In the genomic region with DNA sequence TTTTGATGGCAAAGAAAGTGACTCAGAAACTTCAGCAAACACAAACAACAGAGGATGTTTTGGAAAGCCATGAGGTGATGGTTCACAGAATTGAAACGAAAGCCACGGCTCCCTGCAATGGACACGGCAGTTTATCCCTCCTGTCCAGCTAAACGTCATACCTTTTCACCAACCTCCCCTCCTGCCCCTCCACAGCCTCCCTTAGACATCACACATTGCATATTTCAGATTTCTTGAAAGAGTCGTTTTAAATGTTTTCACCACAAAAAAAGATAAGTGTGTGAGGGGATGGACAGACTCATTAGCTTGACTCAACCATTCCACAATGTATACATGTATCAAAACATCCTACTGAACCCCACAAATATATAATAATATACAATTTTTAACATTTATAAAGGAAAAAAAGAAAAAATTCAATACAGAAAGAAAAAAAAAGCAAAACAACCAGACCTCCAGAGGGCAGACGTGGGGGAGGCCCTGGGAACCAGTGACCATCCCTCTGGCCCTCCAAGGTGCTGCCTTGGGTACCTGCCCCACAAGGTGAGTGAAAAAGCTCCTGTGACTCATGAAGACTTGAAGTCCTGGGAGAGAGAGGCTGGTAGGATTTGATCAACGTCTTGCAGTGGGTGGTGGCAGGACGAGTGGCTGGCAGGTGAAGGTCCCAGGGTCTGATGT, we compare ENCODE assay signal across 21 cellular contexts.
DNase-seq lines count a peak whose midpoint lies in the region; ATAC-seq, FAIRE-seq and TF ChIP-seq lines count a peak whose summit lies in the region.
"Had no signal": no experiment of that assay in that cellular context is flagged by ENCODE, and none has a peak within 500 bp of the region (broad histone marks: within the 10 kb centered on the region; RNA-seq: fewer than 3 reads in every experiment).

No MANE protein-coding gene starts in this region.

- H3K27me3 ChIP-seq in K562 (ENCODE audit: control insufficient read depth in 2 of 2, insufficient read depth in 2 of 2, low read length in 2 of 2): peaks cover 0 to 32% of the 10 kb centered on the region in 2 experiments; a peak in 3 of 5 replicates
- peaks cover 0 to 12% of the 10 kb centered on the region in 2 experiments; a peak in 2 of 5 replicates for H3K27me3 ChIP-seq in HepG2 (ENCODE audit: control insufficient read depth in 1 of 2, insufficient read depth in 2 of 2, low read length in 2 of 2)
- H3K27me3 ChIP-seq: MG63 had no signal

- 3% methylated on average over 8 of the region's 8 CpGs for WGBS in K562 (ENCODE audit: insufficient coverage, low coverage, missing lambda C conversion rate)
- 9% methylated on average over 8 of the region's 8 CpGs for WGBS in HepG2 (ENCODE audit: low lambda C conversion rate)

- TF ChIP-seq EP300 in K562 (IDR thresholded peaks at IDR 0.05; ENCODE audit: low read length) (no peak), HepG2 (IDR thresholded peaks at IDR 0.05; ENCODE audit: low read depth in 2 of 2, low read length in 2 of 2) (no peak), HepG2 (CRISPR knock-in tag; IDR thresholded peaks at IDR 0.05; ENCODE audit: borderline replicate concordance) (no peak)

- peaks cover 18% of the 10 kb centered on the region for H3K36me3 Mint-ChIP-seq in HFFc6 (ENCODE audit: low read depth)
- H3K36me3 Mint-ChIP-seq: brain, CD14-positive monocyte had no signal

- no TSS peak for BruUV-seq in K562 (replicated peaks; lab: Mats Ljungman, UMichigan)
- no TSS peak for BruUV-seq in HepG2 (replicated peaks; lab: Mats Ljungman, UMichigan)

- H3K4me2 ChIP-seq in K562 (ENCODE audit: insufficient read depth, low read length) (no peak overlapping the region), HepG2 (ENCODE audit: low read depth, low read length) (no peak overlapping the region)
- H3K4me2 ChIP-seq: SK-N-SH had no signal

- no peaks in the 10 kb centered on the region for H3K9me1 ChIP-seq in K562 (ENCODE audit: control insufficient read depth, insufficient read depth, low read length)

- peak overlapping the region; percentile 42; the same call in 1 of the 2 replicates for H3K4me3 Mint-ChIP-seq in HFFc6
- H3K4me3 Mint-ChIP-seq: activated CD4-positive, alpha-beta T cell treated with anti-CD3 and anti-CD28 coated beads for 36 hours; activated T-cell treated with anti-CD3 and anti-CD28 coated beads, Interleukin-2, amount 50 U/mL, for 4 hours; brain; CD14-positive monocyte; naive thymus-derived CD8-positive, alpha-beta T cell had no signal

- H2AFZ ChIP-seq in K562 (ENCODE audit: low read depth, low read length): no peak overlapping the region
- H2AFZ ChIP-seq in HepG2 (ENCODE audit: low read length): no peak overlapping the region

- H3K9me3 Mint-ChIP-seq in HFFc6: peaks cover 19% of the 10 kb centered on the region

- H3K4me1 ChIP-seq in K562 (replicated peaks in 1 of 2; ENCODE audit: control insufficient read depth in 2 of 2, insufficient read depth in 2 of 2, low read length in 2 of 2): peaks cover 0 to 4% of the 10 kb centered on the region in 2 experiments; a peak in 2 of 5 replicates
- H3K4me1 ChIP-seq in HepG2 (ENCODE audit: insufficient read depth, low read length): no peaks in the 10 kb centered on the region

- TF ChIP-seq POLR2A in K562 (conservative IDR thresholded peaks at IDR 0.05) (no peak), HepG2 (IDR thresholded peaks at IDR 0.05; ENCODE audit: insufficient read depth in 1 of 2, low read depth in 2 of 2, low read length in 2 of 2) (no peak), H54 (IDR thresholded peaks at IDR 0.05; ENCODE audit: low read depth, low read length) (no peak)

- DNase-seq in AG10803 (ENCODE audit: low read depth) (no peak), HFFc6 (no peak), K562 (ENCODE audit: extremely low read depth in 1 of 4, low spot score in 3 of 4) (no peak), HepG2 (ENCODE audit: low spot score) (no peak), H54 (ENCODE audit: insufficient read length, low spot score) (no peak), NCI-H1092 treated with DMSO at 0.1 percent for 48 hours (lab: John Stamatoyannopoulos, UW) (no peak)
- no peak for DNase-seq in stimulated activated CD4-positive, alpha-beta T cell treated with anti-CD3 and anti-CD28 coated beads, Interleukin-2, amount 100 ng/mL, for 48 hours
- DNase-seq: activated CD4-positive, alpha-beta T cell treated with anti-CD3 and anti-CD28 coated beads for 36 hours; activated gamma-delta T cell treated with Interleukin-2 at 50 U/mL for 16 hours; activated T-cell treated with anti-CD3 and anti-CD28 coated beads, Interleukin-2, amount 50 U/mL, for 4 hours; naive thymus-derived CD8-positive, alpha-beta T cell; NCI-H1417 treated with DMSO at 0.1 percent for 48 hours; NCI-H446; RPMI8226 had no signal

- H4K20me1 ChIP-seq in K562 (replicated peaks; ENCODE audit: control insufficient read depth, insufficient read depth, low read length): no peaks in the 10 kb centered on the region
- 0 out of 2 replicates have a peak, but pooled peaks cover 5% of the 10 kb centered on the region for H4K20me1 ChIP-seq in HepG2 (ENCODE audit: insufficient read depth, low read length)

- no peaks in the 10 kb centered on the region for H3K36me3 ChIP-seq in K562 (ENCODE audit: control insufficient read depth, insufficient read depth, low read length)
- H3K36me3 ChIP-seq in HepG2 (replicated peaks in 1 of 2; ENCODE audit: control insufficient read depth in 1 of 2, insufficient read depth in 2 of 2, low read length in 2 of 2): no peaks in the 10 kb centered on the region
- H3K36me3 ChIP-seq: MG63 had no signal

- FAIRE-seq in K562 (lab: Jason Lieb, UNC) (no peak), HepG2 (lab: Jason Lieb, UNC) (no peak), H54 (lab: Jason Lieb, UNC) (no peak)
- FAIRE-seq: GM12892, kidney had no signal

- CTCF ChIA-PET in K562 (lab: Yijun Ruan, JAX; ENCODE audit: low intra/inter-chr PET ratio): no interaction called here
- CTCF ChIA-PET in HepG2 (lab: Yijun Ruan, JAX; ENCODE audit: low intra/inter-chr PET ratio, low total read pairs): no interaction called here

- peaks cover 6% of the 10 kb centered on the region for H3K4me1 Mint-ChIP-seq in HFFc6 (ENCODE audit: low read depth)
- H3K4me1 Mint-ChIP-seq: activated CD4-positive, alpha-beta T cell treated with anti-CD3 and anti-CD28 coated beads for 36 hours; brain had no signal

- no peak overlapping the region for H3K27ac ChIP-seq in K562 (ENCODE audit: extremely low read depth, low read depth, low read length)
- no peak overlapping the region for H3K27ac ChIP-seq in HepG2 (ENCODE audit: extremely low read length, insufficient read depth, low read length)
- H3K27ac ChIP-seq: epithelial cell of prostate had no signal

- H3K27ac Mint-ChIP-seq in HFFc6: no peak overlapping the region
- H3K27ac Mint-ChIP-seq: activated CD4-positive, alpha-beta T cell treated with anti-CD3 and anti-CD28 coated beads for 36 hours; brain; naive thymus-derived CD8-positive, alpha-beta T cell had no signal

- H3K9ac ChIP-seq in K562 (ENCODE audit: insufficient read depth in 1 of 2, low read depth in 2 of 2, low read length in 2 of 2) (no peak overlapping the region; a peak in 1 of 4 replicates), HepG2 (ENCODE audit: insufficient read depth, low read depth, low read length) (no peak overlapping the region)
- H3K9ac ChIP-seq: SK-N-SH had no signal

- peak; percentile 29; the same call in 1 of the 3 replicates for ATAC-seq in K562
- peak; percentile 56 for ATAC-seq in HepG2
- ATAC-seq: naive thymus-derived CD8-positive, alpha-beta T cell had no signal

- H3K27me3 Mint-ChIP-seq in HFFc6 (ENCODE audit: insufficient read depth): no peaks in the 10 kb centered on the region; the same call in 1 of the 2 replicates
- H3K27me3 Mint-ChIP-seq: activated CD4-positive, alpha-beta T cell treated with anti-CD3 and anti-CD28 coated beads for 36 hours; brain had no signal

- in situ Hi-C loops in K562 (cut with MboI): no loop called here
- in situ Hi-C loops in HepG2 (cut with HindIII; ENCODE audit: extremely low pct_ligation_motif_present, low pct_unique_long_range_greater_than_20kb): no loop called here

- H3K4me3 ChIP-seq in AG10803 (ENCODE audit: low read length) (no peak overlapping the region), K562 (no peak overlapping the region), HepG2 (replicated peaks in 1 of 3; ENCODE audit: insufficient read depth in 1 of 3, low read depth in 2 of 3, low read length in 3 of 3) (no peak overlapping the region)
- H3K4me3 ChIP-seq: MG63 had no signal

- intact Hi-C loops in K562 (cut with micrococcal nuclease) (no loop called here), HepG2 (cut with micrococcal nuclease; ENCODE audit: unreplicated experiment) (no loop called here)

- H3K79me2 ChIP-seq in K562 (ENCODE audit: control insufficient read depth, insufficient read depth, low read length): no peaks in the 10 kb centered on the region
- H3K79me2 ChIP-seq in HepG2 (ENCODE audit: insufficient read depth, low read length): no peaks in the 10 kb centered on the region

- TF ChIP-seq RAD21 in K562 (CRISPR knock-in tag; conservative IDR thresholded peaks at IDR 0.05 in 1 of 2, IDR thresholded peaks at IDR 0.05 in 1 of 2) (no peak), HepG2 (CRISPR knock-in tag; IDR thresholded peaks at IDR 0.05) (no peak)

- H3K9me3 ChIP-seq in K562 (replicated peaks; ENCODE audit: control insufficient read depth, insufficient read depth, low read depth, low read length): no peaks in the 10 kb centered on the region
- peaks cover 6% of the 10 kb centered on the region; the same call in 1 of the 2 replicates for H3K9me3 ChIP-seq in HepG2 (ENCODE audit: low read length)

- TF ChIP-seq CTCF in AG10803 (conservative IDR thresholded peaks at IDR 0.05; ENCODE audit: low read length): 0 out of 2 replicates have a peak, but pooled peaks have one; percentile 5
- TF ChIP-seq CTCF in HFFc6 (IDR thresholded peaks at IDR 0.05): no peak
- TF ChIP-seq CTCF in K562 (IDR thresholded peaks at IDR 0.05 in 2 of 3, conservative IDR thresholded peaks at IDR 0.05 in 1 of 3; ENCODE audit: insufficient read depth in 2 of 3, low read depth in 1 of 3, low read length in 3 of 3): no peak
- no peak for TF ChIP-seq CTCF in HepG2 (CRISPR knock-in tag; IDR thresholded peaks at IDR 0.05)

- POLR2A ChIA-PET in K562 (lab: Yijun Ruan, JAX): no interaction called here
- POLR2A ChIA-PET in HepG2 (lab: Yijun Ruan, JAX): no interaction called here

TF ChIP-seq in HepG2, 621 proteins besides CTCF, POLR2A, EP300 and RAD21:
- TF ChIP-seq MYC (CRISPR knock-in tag; IDR thresholded peaks at IDR 0.05; ENCODE audit: borderline replicate concordance): no peak
- no peak for TF ChIP-seq MXD4 (CRISPR knock-in tag; IDR thresholded peaks at IDR 0.05)
- no peak for TF ChIP-seq ZFP90 (CRISPR knock-in tag; IDR thresholded peaks at IDR 0.05; ENCODE audit: borderline replicate concordance)
- no peak for TF ChIP-seq RARA (CRISPR knock-in tag; IDR thresholded peaks at IDR 0.05)
- TF ChIP-seq EEA1 (CRISPR knock-in tag; IDR thresholded peaks at IDR 0.05; ENCODE audit: borderline replicate concordance): no peak
- TF ChIP-seq MAFK (conservative IDR thresholded peaks at IDR 0.05 in 1 of 2, IDR thresholded peaks at IDR 0.05 in 1 of 2; ENCODE audit: low read length in 2 of 2): no peak
- no peak for TF ChIP-seq IKZF4 (CRISPR knock-in tag; IDR thresholded peaks at IDR 0.05; ENCODE audit: borderline replicate concordance, low read depth, not compliant biosample characterization)
- TF ChIP-seq TSC22D2 (CRISPR knock-in tag; IDR thresholded peaks at IDR 0.05; ENCODE audit: borderline replicate concordance): no peak
